In the genomic region with DNA sequence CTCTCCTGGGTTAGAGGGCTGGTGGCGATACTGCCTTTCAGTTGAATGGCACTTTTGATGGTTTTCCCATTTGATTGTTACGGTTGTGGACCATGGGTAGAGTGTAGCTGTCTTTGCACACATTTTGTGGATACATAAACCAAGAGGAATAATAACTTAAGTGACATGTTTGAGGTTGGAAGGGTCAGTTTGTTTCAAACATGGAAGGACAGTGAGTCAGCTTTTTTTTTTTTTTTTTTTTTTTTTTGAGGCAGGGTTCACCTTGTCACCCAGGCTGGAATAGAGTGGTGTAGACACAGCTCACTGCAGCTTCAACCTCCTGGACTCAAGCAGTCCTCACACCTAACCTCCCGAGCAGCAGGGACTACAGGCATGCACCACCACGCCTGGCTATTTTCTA, we compare ENCODE assay signal across 21 cellular contexts.
"Had no signal": no experiment of that assay in that cellular context is flagged by ENCODE, and none has a peak within 500 bp of the region (broad histone marks: within the 10 kb centered on the region; RNA-seq: fewer than 3 reads in every experiment).

No MANE protein-coding gene starts in this region.

- H3K27ac Mint-ChIP-seq: activated CD4-positive, alpha-beta T cell treated with anti-CD3 and anti-CD28 coated beads, Interleukin-2, amount 10 ng/mL, durations not matched to agents 24 days and 14 days; activated naive CD8-positive, alpha-beta T cell treated with anti-CD3 and anti-CD28 coated beads for 36 hours; activated T-helper 1 cell treated with anti-CD3 and anti-CD28 coated beads, Interleukin-12 subunit alpha, Interleukin-12 subunit beta, Interleukin-2, Interleukin-4 antibody, amounts not matched to agents 30 ng/mL and 10 ng/mL and 1 ng/mL, durations not matched to agents 14 hours and 24 hours and 36 hours had no signal

- H3K4me3 Mint-ChIP-seq: activated CD4-positive, alpha-beta T cell treated with anti-CD3 and anti-CD28 coated beads, Interleukin-2, amount 10 ng/mL, durations not matched to agents 24 days and 14 days; activated naive CD8-positive, alpha-beta T cell treated with anti-CD3 and anti-CD28 coated beads for 36 hours; activated T-helper 1 cell treated with anti-CD3 and anti-CD28 coated beads, Interleukin-12 subunit alpha, Interleukin-12 subunit beta, Interleukin-2, Interleukin-4 antibody, amounts not matched to agents 30 ng/mL and 10 ng/mL and 1 ng/mL, durations not matched to agents 14 hours and 24 hours and 36 hours had no signal

- H3K4me3 ChIP-seq: lung, tibial artery had no signal

- DNase-seq: activated CD4-positive, alpha-beta T cell treated with anti-CD3 and anti-CD28 coated beads, Interleukin-2, amount 10 ng/mL, durations not matched to agents 24 days and 14 days; activated CD4-positive, CD25-positive, alpha-beta regulatory T cell; activated CD8-positive, alpha-beta memory T cell treated with anti-CD3 and anti-CD28 coated beads for 24 hours; activated naive CD8-positive, alpha-beta T cell treated with anti-CD3 and anti-CD28 coated beads for 36 hours; amniotic stem cell; dermis blood vessel endothelial cell; effector memory CD4-positive, alpha-beta T cell; foreskin fibroblast; islet precursor cell; midbrain; occipital lobe; retina; stimulated activated CD4-positive, alpha-beta T cell treated with anti-CD3 and anti-CD28 coated beads, Interleukin-12 subunit alpha, Interleukin-12 subunit beta, amount 100 ng/mL, for 4 hours; stimulated activated CD4-positive, alpha-beta T cell treated with anti-CD3 and anti-CD28 coated beads, Interleukin-1b, Interleukin-23, amount 100 ng/mL, for 48 hours; stimulated activated CD8-positive, alpha-beta memory T cell treated with anti-CD3 and anti-CD28 coated beads, Interleukin-4, amount 100 ng/mL, for 48 hours; stimulated activated naive CD4-positive, alpha-beta T cell; substantia nigra; T-helper 9 cell; tibial artery had no signal

- H3K9me3 ChIP-seq: tibial artery had no signal

- H3K27me3 ChIP-seq: tibial artery had no signal

- H3K9me3 Mint-ChIP-seq: activated CD4-positive, alpha-beta T cell treated with anti-CD3 and anti-CD28 coated beads, Interleukin-2, amount 10 ng/mL, durations not matched to agents 24 days and 14 days; activated naive CD8-positive, alpha-beta T cell treated with anti-CD3 and anti-CD28 coated beads for 36 hours; activated T-helper 1 cell treated with anti-CD3 and anti-CD28 coated beads, Interleukin-12 subunit alpha, Interleukin-12 subunit beta, Interleukin-2, Interleukin-4 antibody, amounts not matched to agents 30 ng/mL and 10 ng/mL and 1 ng/mL, durations not matched to agents 14 hours and 24 hours and 36 hours had no signal

- H3K27ac ChIP-seq: tibial artery had no signal

- H3K27me3 Mint-ChIP-seq: activated CD4-positive, alpha-beta T cell treated with anti-CD3 and anti-CD28 coated beads, Interleukin-2, amount 10 ng/mL, durations not matched to agents 24 days and 14 days; activated naive CD8-positive, alpha-beta T cell treated with anti-CD3 and anti-CD28 coated beads for 36 hours had no signal
